8 cellular contexts compared by ENCODE assay signal in genomic region chr11:75562048-75562835, GRCh38. TPM values are rescaled to one million over a fixed set of nuclear protein-coding genes. Genes with fewer than 3 reads are reported as not detected.
A peak's percentile ranks its signal among the peaks of the same experiment; 100 is the strongest.
DNase-seq lines count a peak whose midpoint lies in the region; ATAC-seq lines count a peak whose summit lies in the region.

Gene SERPINH1, plus strand, starts transcription at chr11:75562253. Its CDS starts 4,097 bp downstream, at chr11:75566350.

- peak within 1 kb of the TSS; percentile 20 to 95 for H3K23ac ChIP-seq in mesenchymal stem cell (ENCODE audit: low read length in 2 of 2)

- H3K9ac ChIP-seq in endocrine pancreas (ENCODE audit: control insufficient read depth, insufficient read depth, low read length) (peak within 1 kb of the TSS; percentile 67), mesenchymal stem cell (ENCODE audit: low read length) (peak within 1 kb of the TSS; percentile 95)

- H3K4me1 ChIP-seq in endocrine pancreas (ENCODE audit: control insufficient read depth, insufficient read depth, low read length) (no peaks in the 10 kb centered on the region), mesenchymal stem cell (ENCODE audit: control insufficient read depth, insufficient read depth, low read depth, low read length) (peaks cover 51% of the 10 kb centered on the region)

- DNase-seq in AML-193 (lab: John Stamatoyannopoulos, UW) (peak; percentile 20 to 33), GM19240 (ENCODE audit: insufficient read length, low spot score) (peak; percentile 91), NOMO-1 treated with DMSO at 0.1 percent for 48 hours (lab: John Stamatoyannopoulos, UW; ENCODE audit: unreplicated experiment) (peak; percentile 82), mesenchymal stem cell (peak; percentile 89)
- peak; percentile 46 to 60 (median 58) for DNase-seq in activated CD8-positive, alpha-beta memory T cell treated with anti-CD3 and anti-CD28 coated beads for 48 hours (ENCODE audit: low read depth in 2 of 3, low spot score in 2 of 3)
- peak; percentile 31 for DNase-seq in stimulated activated CD8-positive, alpha-beta memory T cell treated with anti-CD3 and anti-CD28 coated beads, Interleukin-12 subunit alpha, Interleukin-12 subunit beta, amount 100 ng/mL, for 4 hours (ENCODE audit: low read depth)

- no peaks in the 10 kb centered on the region for H3K27me3 ChIP-seq in endocrine pancreas (ENCODE audit: control insufficient read depth, insufficient read depth, low read length)
- H3K27me3 ChIP-seq in mesenchymal stem cell (ENCODE audit: control insufficient read depth in 1 of 2, insufficient read depth in 1 of 2, low read length in 2 of 2), result no peaks in the 10 kb centered on the region

- peak within 1 kb of the TSS; percentile 82 for H3K4me2 ChIP-seq in mesenchymal stem cell (ENCODE audit: low read length, poor library complexity, severe bottlenecking)

- H2BK15ac ChIP-seq in mesenchymal stem cell (ENCODE audit: low read depth, poor library complexity, severe bottlenecking), result peak within 1 kb of the TSS; percentile 99

- peak within 1 kb of the TSS; percentile 99 for H4K91ac ChIP-seq in mesenchymal stem cell (ENCODE audit: low read length)

- H2BK120ac ChIP-seq in mesenchymal stem cell (ENCODE audit: low read depth, low read length), result peak within 1 kb of the TSS; percentile 93

- peak within 1 kb of the TSS; percentile 88 to 97 for H3K18ac ChIP-seq in mesenchymal stem cell (ENCODE audit: low read depth in 1 of 2, low read length in 2 of 2)

- H3K4ac ChIP-seq in mesenchymal stem cell (ENCODE audit: low read depth in 1 of 2, low read length in 2 of 2), result peak within 1 kb of the TSS; percentile 98 to 99

- no peaks in the 10 kb centered on the region for H3K79me1 ChIP-seq in mesenchymal stem cell (replicated peaks; ENCODE audit: low read length, poor library complexity, severe bottlenecking)

- peak; percentile 81 for ATAC-seq in HG03442 (IDR thresholded peaks at IDR 0.05; ENCODE audit: unreplicated experiment)

- H3K36me3 ChIP-seq in endocrine pancreas (ENCODE audit: control insufficient read depth, insufficient read depth, low read length) (no peaks in the 10 kb centered on the region), mesenchymal stem cell (ENCODE audit: control insufficient read depth in 1 of 2, insufficient read depth in 2 of 2, low read depth in 1 of 2, low read length in 2 of 2) (peaks cover 11 to 18% of the 10 kb centered on the region in 2 experiments)

- H2BK5ac ChIP-seq in mesenchymal stem cell (ENCODE audit: low read depth, low read length, poor library complexity, severe bottlenecking), result peak within 1 kb of the TSS; percentile 98

- H3K14ac ChIP-seq in mesenchymal stem cell (ENCODE audit: low read length in 2 of 2), result peak within 1 kb of the TSS; percentile 25 to 97

- H2AFZ ChIP-seq in mesenchymal stem cell (ENCODE audit: low read depth, low read length), result peak within 1 kb of the TSS; percentile 5

- H2BK12ac ChIP-seq in mesenchymal stem cell (ENCODE audit: low read length in 2 of 2), result peak within 1 kb of the TSS; percentile 51 to 89

- peak within 1 kb of the TSS; percentile 99 for H3K27ac ChIP-seq in mesenchymal stem cell (ENCODE audit: low read length, poor library complexity, severe bottlenecking)

- peak within 1 kb of the TSS; percentile 97 for H4K8ac ChIP-seq in mesenchymal stem cell (ENCODE audit: low read length)

- H3K4me3 ChIP-seq in endocrine pancreas (ENCODE audit: control insufficient read depth, insufficient read depth, low read length), result peak within 1 kb of the TSS; percentile 56
- H3K4me3 ChIP-seq in mesenchymal stem cell (ENCODE audit: insufficient read depth in 1 of 2, low read depth in 1 of 2, low read length in 2 of 2), result peak within 1 kb of the TSS; percentile 86 to 92

- WGBS in mesenchymal stem cell, result under 1% methylated on average over 48 of the region's 51 CpGs

- peak within 1 kb of the TSS; percentile 99 for H2AK5ac ChIP-seq in mesenchymal stem cell (ENCODE audit: low read length, severe bottlenecking)

- H3K9me3 ChIP-seq in endocrine pancreas (ENCODE audit: control insufficient read depth, low read length) (no peaks in the 10 kb centered on the region), mesenchymal stem cell (ENCODE audit: control insufficient read depth, low read length) (no peaks in the 10 kb centered on the region)

RNA-seq across cellular contexts. Expression of gene SERPINH1, which starts in this region (rescaled TPM):
- 896 TPM for polyA plus RNA-seq in mesenchymal stem cell (2013, experiment 1 of 2)
- polyA plus RNA-seq in mesenchymal stem cell (2013, experiment 2 of 2), result 870 TPM

Comparison
In these comparisons a context has a peak if more than half of its experiments do, and no peak if none do; other contexts are left out.
1. Peak in every context shown above with its lines: DNase-seq, ATAC-seq, H3K4me3 ChIP-seq and H3K27ac ChIP-seq.
2. DNase-seq: peak in every context shown above with its lines; median percentile 91 in GM19240; 89 in mesenchymal stem cell; 82 in NOMO-1 treated with DMSO at 0.1 percent for 48 hours; 58 in activated CD8-positive, alpha-beta memory T cell treated with anti-CD3 and anti-CD28 coated beads for 48 hours; 31 in stimulated activated CD8-positive, alpha-beta memory T cell treated with anti-CD3 and anti-CD28 coated beads, Interleukin-12 subunit alpha, Interleukin-12 subunit beta, amount 100 ng/mL, for 4 hours; 26 in AML-193.